In the genomic region with DNA sequence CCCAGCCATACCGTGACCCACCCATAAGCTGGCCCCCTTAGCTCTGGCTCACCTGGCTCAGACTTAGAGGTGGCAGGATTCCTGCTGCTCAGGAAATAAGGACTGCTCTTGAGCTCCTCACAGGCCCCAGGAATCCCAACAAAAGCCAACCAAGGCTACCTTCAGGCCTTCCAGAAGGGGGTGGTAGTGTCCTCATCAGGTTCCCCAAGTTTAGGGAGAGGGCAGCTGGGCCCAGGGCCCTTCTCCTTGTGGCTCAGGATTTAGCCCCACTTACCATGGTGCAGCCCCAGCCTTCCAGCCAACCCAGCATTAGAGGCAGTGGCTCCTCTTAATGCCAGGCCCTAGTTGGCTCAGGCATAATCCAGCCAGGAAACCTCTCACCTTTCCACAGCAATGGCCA, we compare ENCODE assay signal across 1 cellular context.
TF ChIP-seq lines count a peak whose summit lies in the region.

No MANE protein-coding gene starts in this region.

TF ChIP-seq in K562, 482 proteins besides CTCF, POLR2A, EP300 and RAD21 (continued from another document):
- TF ChIP-seq GATAD2A (IDR thresholded peaks at IDR 0.05): no peak
- TF ChIP-seq, protein P1, sequence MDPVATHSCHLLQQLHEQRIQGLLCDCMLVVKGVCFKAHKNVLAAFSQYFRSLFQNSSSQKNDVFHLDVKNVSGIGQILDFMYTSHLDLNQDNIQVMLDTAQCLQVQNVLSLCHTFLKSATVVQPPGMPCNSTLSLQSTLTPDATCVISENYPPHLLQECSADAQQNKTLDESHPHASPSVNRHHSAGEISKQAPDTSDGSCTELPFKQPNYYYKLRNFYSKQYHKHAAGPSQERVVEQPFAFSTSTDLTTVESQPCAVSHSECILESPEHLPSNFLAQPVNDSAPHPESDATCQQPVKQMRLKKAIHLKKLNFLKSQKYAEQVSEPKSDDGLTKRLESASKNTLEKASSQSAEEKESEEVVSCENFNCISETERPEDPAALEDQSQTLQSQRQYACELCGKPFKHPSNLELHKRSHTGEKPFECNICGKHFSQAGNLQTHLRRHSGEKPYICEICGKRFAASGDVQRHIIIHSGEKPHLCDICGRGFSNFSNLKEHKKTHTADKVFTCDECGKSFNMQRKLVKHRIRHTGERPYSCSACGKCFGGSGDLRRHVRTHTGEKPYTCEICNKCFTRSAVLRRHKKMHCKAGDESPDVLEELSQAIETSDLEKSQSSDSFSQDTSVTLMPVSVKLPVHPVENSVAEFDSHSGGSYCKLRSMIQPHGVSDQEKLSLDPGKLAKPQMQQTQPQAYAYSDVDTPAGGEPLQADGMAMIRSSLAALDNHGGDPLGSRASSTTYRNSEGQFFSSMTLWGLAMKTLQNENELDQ (CRISPR knock-in tag; IDR thresholded peaks at IDR 0.05; ENCODE audit: borderline replicate concordance): no peak
- no peak for TF ChIP-seq JUND (IDR thresholded peaks at IDR 0.05; ENCODE audit: borderline replicate concordance, low read depth, low read length)
- no peak for TF ChIP-seq JUND (tag; IDR thresholded peaks at IDR 0.05; ENCODE audit: borderline replicate concordance, low read depth, low read length)
- no peak for TF ChIP-seq ZNF121 (CRISPR knock-in tag; conservative IDR thresholded peaks at IDR 0.05)
- no peak for TF ChIP-seq NFATC3 (IDR thresholded peaks at IDR 0.05)
- TF ChIP-seq NFRKB (IDR thresholded peaks at IDR 0.05; ENCODE audit: low read depth): no peak
- no peak for TF ChIP-seq SP1 (CRISPR knock-in tag; IDR thresholded peaks at IDR 0.05)
- no peak for TF ChIP-seq XRCC4 (IDR thresholded peaks at IDR 0.05; ENCODE audit: extremely low read depth, insufficient read depth, insufficient read length)
- no peak for TF ChIP-seq MTA2 (IDR thresholded peaks at IDR 0.05; ENCODE audit: low read depth)
- TF ChIP-seq ZNF75A (CRISPR knock-in tag; IDR thresholded peaks at IDR 0.05): no peak
TF ChIP-seq in K562: peak in this region for 0.
